Comparison of ENCODE assay signal across 8 cellular contexts in the genomic region with DNA sequence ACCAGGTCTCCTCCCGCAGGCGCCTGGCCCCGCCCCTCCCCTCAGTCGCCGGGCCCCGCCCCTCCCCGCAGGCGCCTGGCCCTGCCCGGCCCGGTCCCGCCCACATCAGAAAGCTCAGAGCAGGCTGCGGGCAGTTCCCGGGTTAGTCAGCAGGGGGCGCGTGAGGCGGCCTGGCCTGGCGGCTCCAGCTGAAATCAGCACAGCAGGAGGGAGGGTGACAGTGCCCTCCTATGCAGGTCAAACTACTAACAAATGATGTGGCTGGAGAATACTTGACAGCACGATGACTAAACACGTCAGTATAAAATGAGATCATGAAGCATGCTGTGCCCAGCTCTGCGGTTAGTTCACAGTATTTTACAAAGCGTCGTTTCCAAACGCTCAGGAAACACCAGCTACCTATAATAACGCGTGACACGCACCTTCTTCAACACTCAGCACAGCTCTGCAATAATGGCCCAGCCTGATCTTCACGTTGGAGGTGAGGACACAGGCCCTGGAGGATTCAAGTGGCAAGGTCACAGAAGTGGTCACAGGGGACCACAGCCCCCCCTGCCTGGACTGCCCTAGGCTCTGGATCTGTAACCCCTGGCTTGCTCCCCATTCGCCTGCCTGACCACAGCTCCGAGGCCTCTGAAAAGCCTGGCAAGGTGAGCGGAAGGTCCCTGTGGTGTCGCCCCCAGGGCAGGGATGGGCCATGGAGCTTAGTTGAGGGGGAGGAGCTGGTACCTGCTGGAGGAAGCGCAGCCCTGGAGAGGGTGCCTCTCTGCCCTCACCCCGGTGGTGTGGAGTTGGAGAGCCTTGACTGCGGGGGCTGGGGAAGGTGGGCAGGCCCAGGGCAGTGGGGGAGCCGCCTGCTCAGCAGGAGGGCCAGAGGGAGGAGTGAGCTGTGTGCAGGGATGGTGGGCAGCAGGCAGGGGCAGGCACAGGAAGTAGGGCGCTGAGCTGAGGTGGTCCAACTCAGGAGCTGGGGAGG.
DNase-seq lines count a peak whose midpoint lies in the region; ATAC-seq and TF ChIP-seq lines count a peak whose summit lies in the region.

No MANE protein-coding gene starts in this region.

- ATAC-seq in GM21723 (IDR thresholded peaks at IDR 0.05; ENCODE audit: unreplicated experiment) (peak; percentile 81), foreskin keratinocyte (peak; percentile 92)

- no peaks in the 10 kb centered on the region for H3K79me2 ChIP-seq in Karpas-422 (ENCODE audit: low read length)

- H3K9ac ChIP-seq in Karpas-422 (ENCODE audit: low read length): no peak overlapping the region

- POLR2A ChIA-PET in RWPE1 (lab: Yijun Ruan, JAX; ENCODE audit: low non-redundant PET): no interaction called here

- H3K36me3 ChIP-seq in Karpas-422 (ENCODE audit: insufficient read depth, low read length) (no peaks in the 10 kb centered on the region), testis (ENCODE audit: low read depth, missing control alignments) (no peaks in the 10 kb centered on the region)

- H3K27ac ChIP-seq in Karpas-422 (ENCODE audit: low read length): no peak overlapping the region
- H3K27ac ChIP-seq in RWPE1: peak overlapping the region; percentile 56
- no peak overlapping the region for H3K27ac ChIP-seq in foreskin keratinocyte
- no peak overlapping the region for H3K27ac ChIP-seq in testis

- CTCF ChIA-PET in RWPE1 (lab: Yijun Ruan, JAX): interaction anchor here (0.5 to 3.2 kb wide), 3 partner anchors 55 to 363 kb away, joined by 3 to 58 read pairs (median 3); no protein-coding TSS in a partner anchor

- TF ChIP-seq CTCF in RWPE1 (conservative IDR thresholded peaks at IDR 0.05; ENCODE audit: low read depth) (peak; percentile 92), foreskin keratinocyte (conservative IDR thresholded peaks at IDR 0.05) (peak; percentile 94), testis (IDR thresholded peaks at IDR 0.05) (peak; percentile 74 to 98 (median 93))

- H3K9me3 ChIP-seq in Karpas-422 (ENCODE audit: low read length) (no peaks in the 10 kb centered on the region), testis (no peaks in the 10 kb centered on the region)

- peaks cover 14% of the 10 kb centered on the region for H3K4me1 ChIP-seq in Karpas-422 (ENCODE audit: low read length)
- H3K4me1 ChIP-seq in foreskin keratinocyte: no peaks in the 10 kb centered on the region
- no peaks in the 10 kb centered on the region for H3K4me1 ChIP-seq in testis

- no peak overlapping the region for H3K4me2 ChIP-seq in Karpas-422 (ENCODE audit: low read depth, low read length, poor library complexity, severe bottlenecking)

- no peak overlapping the region for H3K4me3 ChIP-seq in Karpas-422 (ENCODE audit: low read length)
- H3K4me3 ChIP-seq in testis: no peak overlapping the region

- 14 to 17% methylated on average over 23 to 35 of the region's 36 CpGs for WGBS in testis, 2 donors

- no peak overlapping the region for H2AFZ ChIP-seq in Karpas-422 (ENCODE audit: low read length)

- H3K9me2 ChIP-seq in Karpas-422 (replicated peaks; ENCODE audit: insufficient read depth, low read length): no peaks in the 10 kb centered on the region

- peak; percentile 37 for DNase-seq in DMS53 treated with DMSO at 0.1 percent for 48 hours (lab: John Stamatoyannopoulos, UW; ENCODE audit: unreplicated experiment)
- peak; percentile 96 for DNase-seq in Karpas-422
- DNase-seq in RWPE1 (ENCODE audit: low spot score): peak; percentile 90
- DNase-seq in activated T-helper 9 cell treated with anti-CD3 and anti-CD28 coated beads, Interleukin-2, amount 50 U/mL, for 16 hours (ENCODE audit: low read depth): peak; percentile 87
- peak; percentile 73 to 85 for DNase-seq in foreskin keratinocyte
- peak; percentile 75 for DNase-seq in occipital lobe (lab: John Stamatoyannopoulos, UW)
- DNase-seq in testis: peak; percentile 94

- peaks cover 2% of the 10 kb centered on the region; the same call in 1 of the 2 replicates for H3K27me3 ChIP-seq in Karpas-422 (ENCODE audit: low read length)
- H3K27me3 ChIP-seq in foreskin keratinocyte: peaks cover 14% of the 10 kb centered on the region
- H3K27me3 ChIP-seq in testis: no peaks in the 10 kb centered on the region

- no peaks in the 10 kb centered on the region for H4K20me1 ChIP-seq in Karpas-422 (ENCODE audit: insufficient read depth, low read depth, low read length)

- no peak for TF ChIP-seq POLR2A in testis (IDR thresholded peaks at IDR 0.05)

- intact Hi-C loops in testis (cut with DNase I; ENCODE audit: low total_unique reads): no loop called here

Comparison
In these comparisons a context has a peak if more than half of its experiments do, and no peak if none do; other contexts are left out.
1. DNase-seq: peak in every context shown above with its lines; median percentile 96 in Karpas-422; 94 in testis; 90 in RWPE1; 87 in activated T-helper 9 cell treated with anti-CD3 and anti-CD28 coated beads, Interleukin-2, amount 50 U/mL, for 16 hours; 79 in foreskin keratinocyte; 75 in occipital lobe; 37 in DMS53 treated with DMSO at 0.1 percent for 48 hours.